In the genomic region with DNA sequence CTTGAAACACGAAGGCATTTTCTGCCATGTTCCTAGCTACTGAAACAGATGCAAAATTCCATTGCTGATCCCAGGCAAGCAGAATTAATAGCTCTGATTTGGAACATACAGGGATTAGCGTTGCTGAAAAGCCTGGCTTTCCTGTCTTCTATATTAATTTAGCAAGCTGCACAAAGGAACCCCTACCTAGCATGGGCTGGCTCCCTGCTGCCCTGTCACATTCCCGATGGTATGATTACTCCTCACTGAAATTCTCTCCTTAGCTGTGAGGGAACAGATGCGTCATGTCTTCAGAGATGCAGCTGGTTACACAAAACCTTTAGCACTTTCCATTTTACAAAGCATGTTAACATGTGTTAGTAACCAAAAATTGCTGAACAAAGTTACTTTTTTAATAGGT, we compare ENCODE assay signal across 9 cellular contexts.
"Had no signal": no experiment of that assay in that cellular context is flagged by ENCODE, and none has a peak within 500 bp of the region (broad histone marks: within the 10 kb centered on the region; RNA-seq: fewer than 3 reads in every experiment).

No MANE protein-coding gene starts in this region.

- FAIRE-seq: H54, K562 had no signal

- H3K9ac ChIP-seq: GM23248 had no signal

- DNase-seq: GM23248, GOT3, H9, HCEC 1CT, IMR-90, KG1 had no signal

- H3K27ac ChIP-seq: GM23248, HL-60 had no signal

- H2AFZ ChIP-seq: GM23248 had no signal

- H3K4me3 ChIP-seq: GM23248, K562 had no signal

- ATAC-seq: K562 had no signal
